Comparison of ENCODE assay signal across 29 cellular contexts in the genomic region with DNA sequence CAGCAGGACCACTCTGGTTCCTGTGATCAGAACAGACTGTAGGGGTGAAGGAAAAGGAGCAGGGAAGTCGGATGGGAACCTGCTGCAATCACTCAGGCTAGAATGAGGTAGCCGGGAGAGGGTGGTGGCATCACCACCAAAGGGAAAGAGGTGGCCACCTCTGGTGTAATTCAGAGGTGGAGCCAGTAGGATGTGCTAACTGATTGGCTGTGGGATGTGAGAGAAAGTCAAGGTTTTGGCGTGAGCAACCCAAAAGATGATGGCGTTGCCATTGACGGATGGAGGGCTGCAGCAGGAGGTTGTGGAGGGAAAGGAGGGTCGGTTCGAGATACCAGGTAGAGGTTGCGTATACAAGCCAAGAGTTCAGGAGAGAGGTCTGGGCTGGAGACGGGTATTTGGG. TPM values are rescaled to one million over a fixed set of nuclear protein-coding genes. Genes with fewer than 3 reads are reported as not detected.
A peak's percentile ranks its signal among the peaks of the same experiment; 100 is the strongest.
DNase-seq lines count a peak whose midpoint lies in the region; ATAC-seq, FAIRE-seq and TF ChIP-seq lines count a peak whose summit lies in the region.
"Had no signal": no experiment of that assay in that cellular context is flagged by ENCODE, and none has a peak within 500 bp of the region (broad histone marks: within the 10 kb centered on the region; RNA-seq: fewer than 3 reads in every experiment).

No MANE protein-coding gene starts in this region.

- peak overlapping the region; percentile 62 for H3K27ac Mint-ChIP-seq in activated CD8-positive, alpha-beta T cell treated with anti-CD3 and anti-CD28 coated beads, Interleukin-2, amount 10 ng/mL, durations not matched to agents 7 days and 5 days
- no peak overlapping the region for H3K27ac Mint-ChIP-seq in immature natural killer cell
- H3K27ac Mint-ChIP-seq: natural killer cell treated with Interleukin-12 subunit alpha and Interleukin-12 subunit beta and Interleukin-15 and Interleukin-18, amount 100 ng/mL, for 72 hours; stimulated activated naive CD8-positive, alpha-beta T cell treated with anti-CD3 and anti-CD28 coated beads, Interleukin-15, Interleukin-2, amounts not matched to agents 100 ng/mL and 50 ng/mL, for 24 hours had no signal

- H3K4me1 ChIP-seq in Loucy (ENCODE audit: insufficient read depth, low read length, poor library complexity, severe bottlenecking) (peaks cover 23% of the 10 kb centered on the region), kidney (ENCODE audit: control insufficient read depth in 1 of 2, insufficient read depth in 1 of 2, low read depth in 1 of 2, low read length in 2 of 2) (no peaks in the 10 kb centered on the region)
- H3K4me1 ChIP-seq: parathyroid adenoma, tibial artery had no signal

- peak; percentile 15 for TF ChIP-seq CTCF in GM12873 (IDR thresholded peaks at IDR 0.05; ENCODE audit: insufficient read depth, low read depth, low read length, missing control alignments)
- peak; percentile 33; the same call in 1 of the 2 replicates for TF ChIP-seq CTCF in Loucy (conservative IDR thresholded peaks at IDR 0.05; ENCODE audit: low read length)
- no peak for TF ChIP-seq CTCF in kidney (IDR thresholded peaks at IDR 0.05; ENCODE audit: borderline replicate concordance, extremely low read depth, insufficient read depth)

- CTCF ChIA-PET in activated CD8-positive, alpha-beta T cell treated with anti-CD3 and anti-CD28 coated beads, Interleukin-2, amount 10 ng/mL, durations not matched to agents 7 days and 5 days (lab: Charles Lee), result no interaction called here

- no peak overlapping the region for H3K4me3 Mint-ChIP-seq in activated CD8-positive, alpha-beta T cell treated with anti-CD3 and anti-CD28 coated beads, Interleukin-2, amount 10 ng/mL, durations not matched to agents 7 days and 5 days
- H3K4me3 Mint-ChIP-seq in immature natural killer cell, result no peak overlapping the region
- H3K4me3 Mint-ChIP-seq: natural killer cell treated with Interleukin-12 subunit alpha and Interleukin-12 subunit beta and Interleukin-15 and Interleukin-18, amount 100 ng/mL, for 72 hours; stimulated activated naive CD8-positive, alpha-beta T cell treated with anti-CD3 and anti-CD28 coated beads, Interleukin-15, Interleukin-2, amounts not matched to agents 100 ng/mL and 50 ng/mL, for 24 hours had no signal

- no peak overlapping the region for H3K27ac ChIP-seq in kidney (ENCODE audit: low read depth in 2 of 2, low read length in 2 of 2)
- H3K27ac ChIP-seq: C4-2B, HL-60, parathyroid adenoma, tibial artery had no signal

- POLR2A ChIA-PET in activated CD8-positive, alpha-beta T cell treated with anti-CD3 and anti-CD28 coated beads, Interleukin-2, amount 10 ng/mL, durations not matched to agents 7 days and 5 days (lab: Charles Lee), result no interaction called here

- no peaks in the 10 kb centered on the region for H3K9me2 ChIP-seq in Loucy (replicated peaks; ENCODE audit: low read depth, low read length)

- no peak overlapping the region for H3K9ac ChIP-seq in Loucy (ENCODE audit: low read depth, low read length, poor library complexity, severe bottlenecking)
- H3K9ac ChIP-seq in kidney (ENCODE audit: low read length in 2 of 2), result no peak overlapping the region
- H3K9ac ChIP-seq: parathyroid adenoma had no signal

- H3K36me3 ChIP-seq in Loucy (ENCODE audit: insufficient read depth, low read length) (no peaks in the 10 kb centered on the region), kidney (ENCODE audit: control insufficient read depth in 1 of 2, insufficient read depth in 2 of 2, low read length in 2 of 2) (no peaks in the 10 kb centered on the region)
- H3K36me3 ChIP-seq: tibial artery had no signal

- peaks cover 7% of the 10 kb centered on the region; the same call in 1 of the 2 replicates for H3F3A ChIP-seq in Loucy (ENCODE audit: low read depth)

- no peaks in the 10 kb centered on the region for H3K27me3 ChIP-seq in Loucy (ENCODE audit: insufficient read depth, low read length, poor library complexity, severe bottlenecking)
- H3K27me3 ChIP-seq: tibial artery had no signal

- intact Hi-C loops in kidney (cut with DNase I), result no loop called here
- intact Hi-C loops in left colon (cut with DNase I, micrococcal nuclease), result no loop called here

- peaks cover 69% of the 10 kb centered on the region for H3K4me1 Mint-ChIP-seq in activated CD8-positive, alpha-beta T cell treated with anti-CD3 and anti-CD28 coated beads, Interleukin-2, amount 10 ng/mL, durations not matched to agents 7 days and 5 days (ENCODE audit: low read depth)
- H3K4me1 Mint-ChIP-seq in immature natural killer cell, result peaks cover 10 to 12% of the 10 kb centered on the region in 2 donors

- DNase-seq in activated CD8-positive, alpha-beta T cell treated with anti-CD3 and anti-CD28 coated beads, Interleukin-2, amount 10 ng/mL, durations not matched to agents 7 days and 5 days, result no peak
- DNase-seq in kidney (peak; percentile 26), immature natural killer cell (no peak), C1 segment of cervical spinal cord (lab: John Stamatoyannopoulos, UW) (no peak), left colon (no peak)
- DNase-seq: activated CD4-positive, alpha-beta T cell treated with anti-CD3 and anti-CD28 coated beads, Interleukin-2, amount 50 U/mL, for 48 hours; activated CD4-positive, CD25-positive, alpha-beta regulatory T cell; activated gamma-delta T cell; activated T-cell treated with anti-CD3 and anti-CD28 coated beads for 4 hours; cerebellar nuclear complex; GOT3; head of caudate nucleus; midbrain; NCI-H1105; NCI-H2029; NCI-H226; NCI-H82; tibial artery had no signal

- ATAC-seq in activated CD8-positive, alpha-beta T cell treated with anti-CD3 and anti-CD28 coated beads, Interleukin-2, amount 10 ng/mL, durations not matched to agents 7 days and 5 days, result no peak
- ATAC-seq in GM18519 (IDR thresholded peaks at IDR 0.05; ENCODE audit: low FRiP score, unreplicated experiment) (no peak), left colon (no peak)
- ATAC-seq: natural killer cell treated with Interleukin-12 subunit alpha and Interleukin-12 subunit beta and Interleukin-15 and Interleukin-18, amount 100 ng/mL, for 72 hours; right cardiac atrium; Right ventricle myocardium inferior had no signal

- peaks cover 7% of the 10 kb centered on the region for H3K36me3 Mint-ChIP-seq in activated CD8-positive, alpha-beta T cell treated with anti-CD3 and anti-CD28 coated beads, Interleukin-2, amount 10 ng/mL, durations not matched to agents 7 days and 5 days (ENCODE audit: low read depth)
- H3K36me3 Mint-ChIP-seq in immature natural killer cell, result no peaks in the 10 kb centered on the region
- H3K36me3 Mint-ChIP-seq: natural killer cell treated with Interleukin-12 subunit alpha and Interleukin-12 subunit beta and Interleukin-15 and Interleukin-18, amount 100 ng/mL, for 72 hours had no signal

- H3K27me3 Mint-ChIP-seq in activated CD8-positive, alpha-beta T cell treated with anti-CD3 and anti-CD28 coated beads, Interleukin-2, amount 10 ng/mL, durations not matched to agents 7 days and 5 days (ENCODE audit: low read depth), result peaks cover 4% of the 10 kb centered on the region
- peaks cover 0 to 5% (median 4%) of the 10 kb centered on the region in 3 donors for H3K27me3 Mint-ChIP-seq in immature natural killer cell (ENCODE audit: low read depth in 3 of 3)
- H3K27me3 Mint-ChIP-seq: natural killer cell treated with Interleukin-12 subunit alpha and Interleukin-12 subunit beta and Interleukin-15 and Interleukin-18, amount 100 ng/mL, for 72 hours; stimulated activated naive CD8-positive, alpha-beta T cell treated with anti-CD3 and anti-CD28 coated beads, Interleukin-15, Interleukin-2, amounts not matched to agents 100 ng/mL and 50 ng/mL, for 24 hours had no signal

- H3K79me2 ChIP-seq in Loucy (ENCODE audit: insufficient read depth, low read length), result no peaks in the 10 kb centered on the region

- no peaks in the 10 kb centered on the region for H4K20me1 ChIP-seq in Loucy (ENCODE audit: insufficient read depth, low read length, poor library complexity, severe bottlenecking)

- no peak overlapping the region for H3K4me3 ChIP-seq in Loucy (ENCODE audit: low read length, poor library complexity, severe bottlenecking)
- no peak overlapping the region for H3K4me3 ChIP-seq in kidney (ENCODE audit: low read length in 2 of 2)
- H3K4me3 ChIP-seq: tibial artery had no signal

- H3K9me3 Mint-ChIP-seq in activated CD8-positive, alpha-beta T cell treated with anti-CD3 and anti-CD28 coated beads, Interleukin-2, amount 10 ng/mL, durations not matched to agents 7 days and 5 days (ENCODE audit: insufficient read depth), result no peaks in the 10 kb centered on the region
- H3K9me3 Mint-ChIP-seq in immature natural killer cell, result no peaks in the 10 kb centered on the region
- H3K9me3 Mint-ChIP-seq: natural killer cell treated with Interleukin-12 subunit alpha and Interleukin-12 subunit beta and Interleukin-15 and Interleukin-18, amount 100 ng/mL, for 72 hours; stimulated activated naive CD8-positive, alpha-beta T cell treated with anti-CD3 and anti-CD28 coated beads, Interleukin-15, Interleukin-2, amounts not matched to agents 100 ng/mL and 50 ng/mL, for 24 hours had no signal

- no peak for FAIRE-seq in kidney (lab: Jason Lieb, UNC)
- FAIRE-seq: D721Med had no signal

- H2AFZ ChIP-seq in Loucy (ENCODE audit: low read length), result no peak overlapping the region
- H2AFZ ChIP-seq: parathyroid adenoma had no signal

- H3K9me3 ChIP-seq in Loucy (ENCODE audit: insufficient read depth, low read depth, low read length) (no peaks in the 10 kb centered on the region), kidney (ENCODE audit: control insufficient read depth in 1 of 2, low read length in 2 of 2) (no peaks in the 10 kb centered on the region)
- H3K9me3 ChIP-seq: tibial artery had no signal

- H3K4me2 ChIP-seq in Loucy (ENCODE audit: low read depth, low read length, poor library complexity, severe bottlenecking), result no peak overlapping the region

RNA-seq across cellular contexts. Expression of gene VSIR, which starts 7.4 kb away (rescaled TPM):
- 100 to 1,000 TPM; 127 to 133 TPM for total RNA-seq in activated CD8-positive, alpha-beta T cell treated with anti-CD3 and anti-CD28 coated beads, Interleukin-2, amount 10 ng/mL, durations not matched to agents 7 days and 5 days
- total RNA-seq in kidney (66.6 TPM), left colon (10 to 100 TPM; 50.5 to 76.7 TPM)
- polyA plus RNA-seq in kidney (ENCODE audit: insufficient read depth, low read depth, low replicate concordance) (32.1 TPM), immature natural killer cell (100 to 1,000 TPM; 183 to 376 (median 274) TPM)
